Comparison of ENCODE assay signal across 15 cellular contexts in genomic region chr2:8571286-8571791, GRCh38.
A peak's percentile ranks its signal among the peaks of the same experiment; 100 is the strongest.
DNase-seq lines count a peak whose midpoint lies in the region; ATAC-seq and TF ChIP-seq lines count a peak whose summit lies in the region.
"Had no signal": no experiment of that assay in that cellular context is flagged by ENCODE, and none has a peak within 500 bp of the region (broad histone marks: within the 10 kb centered on the region; RNA-seq: fewer than 3 reads in every experiment).

No MANE protein-coding gene starts in this region.

- no peaks in the 10 kb centered on the region for H3K9me3 ChIP-seq in Caco-2
- H3K9me3 ChIP-seq in Karpas-422 (ENCODE audit: low read length): no peaks in the 10 kb centered on the region
- H3K9me3 ChIP-seq in hepatocyte (ENCODE audit: low read depth): no peaks in the 10 kb centered on the region
- H3K9me3 ChIP-seq: left ventricle myocardium inferior, right atrium auricular region had no signal

- TF ChIP-seq CTCF in Caco-2 (IDR thresholded peaks at IDR 0.05; ENCODE audit: insufficient read depth in 1 of 2, low read depth in 1 of 2, low read length in 1 of 2, severe bottlenecking in 1 of 2, unreplicated experiment in 1 of 2) (no peak), hepatocyte (IDR thresholded peaks at IDR 0.05; ENCODE audit: poor library complexity) (no peak)

- no TSS peak for BruUV-seq in Caco-2 (replicated peaks; lab: Mats Ljungman, UMichigan)

- H3K36me3 ChIP-seq in Caco-2 (ENCODE audit: control insufficient read depth, insufficient read depth, low read length) (no peaks in the 10 kb centered on the region), Karpas-422 (ENCODE audit: insufficient read depth, low read length) (no peaks in the 10 kb centered on the region), hepatocyte (replicated peaks; ENCODE audit: insufficient read depth, low read depth) (no peaks in the 10 kb centered on the region)
- H3K36me3 ChIP-seq: left ventricle myocardium inferior, right atrium auricular region had no signal

- H3K27me3 ChIP-seq in Caco-2 (replicated peaks; ENCODE audit: control insufficient read depth, insufficient read depth, low read length) (no peaks in the 10 kb centered on the region), Karpas-422 (ENCODE audit: low read length) (no peaks in the 10 kb centered on the region; the same call in 1 of the 2 replicates), hepatocyte (no peaks in the 10 kb centered on the region)
- H3K27me3 ChIP-seq: right atrium auricular region had no signal

- H4K20me1 ChIP-seq in Karpas-422 (ENCODE audit: insufficient read depth, low read depth, low read length) (no peaks in the 10 kb centered on the region), hepatocyte (ENCODE audit: insufficient read depth, poor library complexity, severe bottlenecking) (no peaks in the 10 kb centered on the region)

- POLR2A ChIA-PET in Caco-2 (lab: Charles Lee): interaction anchor here (3.2 kb wide), 1 partner anchor 110 kb away, joined by 34 read pairs; the partner anchor contains the start of gene ID2

- ATAC-seq in sciatic nerve (no peak), HG02798 (IDR thresholded peaks at IDR 0.05; ENCODE audit: poor library complexity, unreplicated experiment) (no peak)

- H3K36me3 Mint-ChIP-seq in Caco-2 (ENCODE audit: insufficient read depth, unreplicated experiment): no peaks in the 10 kb centered on the region

- peaks cover 43% of the 10 kb centered on the region for H3K4me1 Mint-ChIP-seq in Caco-2 (ENCODE audit: low read depth, unreplicated experiment)

- no peaks in the 10 kb centered on the region for H3K27me3 Mint-ChIP-seq in Caco-2 (ENCODE audit: insufficient read depth, unreplicated experiment)
- H3K27me3 Mint-ChIP-seq: activated CD4-positive, alpha-beta T cell treated with anti-CD3 and anti-CD28 coated beads, Interleukin-2, amount 10 ng/mL, durations not matched to agents 7 days and 5 days had no signal

- H3K9me2 ChIP-seq in Karpas-422 (replicated peaks; ENCODE audit: insufficient read depth, low read length) (no peaks in the 10 kb centered on the region), hepatocyte (replicated peaks; ENCODE audit: insufficient read depth) (no peaks in the 10 kb centered on the region)

- H3K9me3 Mint-ChIP-seq in Caco-2 (ENCODE audit: unreplicated experiment): no peaks in the 10 kb centered on the region
- H3K9me3 Mint-ChIP-seq: activated CD4-positive, alpha-beta T cell treated with anti-CD3 and anti-CD28 coated beads, Interleukin-2, amount 10 ng/mL, durations not matched to agents 7 days and 5 days; activated T-helper 2 cell treated with anti-CD3 and anti-CD28 coated beads, Interferon-gamma antibody, Interleukin-2, Interleukin-4, amounts not matched to agents 10 μg/mL and 5 μg/mL and 100 μg/mL, durations not matched to agents 14 hours and 24 hours and 36 hours had no signal

- H3K4me3 ChIP-seq in Caco-2 (ENCODE audit: low read depth, low read length) (no peak overlapping the region), Karpas-422 (ENCODE audit: low read length) (no peak overlapping the region), hepatocyte (no peak overlapping the region)
- H3K4me3 ChIP-seq: coronary artery, left ventricle myocardium inferior, PC-9, right atrium auricular region had no signal

- WGBS in hepatocyte (ENCODE audit: low lambda C conversion rate, missing lambda C conversion rate): 80% methylated on average over 13 of the region's 13 CpGs

- DNase-seq in Caco-2 (peak in 1 of 2 experiments; percentile 21), Karpas-422 (peak; percentile 81), hepatocyte (ENCODE audit: low spot score) (no peak), sciatic nerve (ENCODE audit: low spot score) (peak; percentile 13), NK-92 (lab: John Stamatoyannopoulos, UW; ENCODE audit: unreplicated experiment) (no peak)
- DNase-seq in activated CD8-positive, alpha-beta memory T cell treated with anti-CD3 and anti-CD28 coated beads, Interleukin-2, amount 50 U/mL, for 48 hours: no peak
- DNase-seq: activated CD4-positive, alpha-beta T cell treated with anti-CD3 and anti-CD28 coated beads, Interleukin-2, amount 10 ng/mL, durations not matched to agents 7 days and 5 days; left ventricle myocardium inferior; PC-9; stimulated activated CD4-positive, alpha-beta T cell treated with anti-CD3 and anti-CD28 coated beads, Interleukin-12 subunit alpha, Interleukin-12 subunit beta, amount 100 ng/mL, for 4 hours; T-helper 1 cell had no signal

- peaks cover 45% of the 10 kb centered on the region for H3K4me1 ChIP-seq in Caco-2
- peaks cover 55% of the 10 kb centered on the region for H3K4me1 ChIP-seq in Karpas-422 (ENCODE audit: low read length)
- H3K4me1 ChIP-seq in hepatocyte (ENCODE audit: insufficient read depth): peaks cover 35% of the 10 kb centered on the region

- H3K27ac Mint-ChIP-seq in Caco-2 (ENCODE audit: unreplicated experiment): peak overlapping the region; percentile 96
- H3K27ac Mint-ChIP-seq: activated CD4-positive, alpha-beta T cell treated with anti-CD3 and anti-CD28 coated beads, Interleukin-2, amount 10 ng/mL, durations not matched to agents 7 days and 5 days; activated T-helper 2 cell treated with anti-CD3 and anti-CD28 coated beads, Interferon-gamma antibody, Interleukin-2, Interleukin-4, amounts not matched to agents 10 μg/mL and 5 μg/mL and 100 μg/mL, durations not matched to agents 14 hours and 24 hours and 36 hours had no signal

- peak overlapping the region; percentile 13 for H3K4me3 Mint-ChIP-seq in Caco-2 (ENCODE audit: unreplicated experiment)
- H3K4me3 Mint-ChIP-seq: activated CD4-positive, alpha-beta T cell treated with anti-CD3 and anti-CD28 coated beads, Interleukin-2, amount 10 ng/mL, durations not matched to agents 7 days and 5 days had no signal

- CTCF ChIA-PET in Caco-2 (lab: Charles Lee): interaction anchor here (1.5 kb wide), 2 partner anchors 32 to 46 kb away, joined by 4 to 5 read pairs; no protein-coding TSS in a partner anchor

- H3K27ac ChIP-seq in Karpas-422 (ENCODE audit: low read length): no peak overlapping the region
- peak overlapping the region; percentile 91 for H3K27ac ChIP-seq in hepatocyte
- H3K27ac ChIP-seq: coronary artery, left ventricle myocardium inferior, PC-9, right atrium auricular region had no signal

- 0 out of 2 replicates have a peak overlapping the region, but pooled peaks have one; percentile 15 for H3K9ac ChIP-seq in Karpas-422 (ENCODE audit: low read length)

- intact Hi-C loops in Caco-2 (cut with micrococcal nuclease; ENCODE audit: unreplicated experiment) (no loop called here), sciatic nerve (cut with DNase I) (no loop called here)

- peak overlapping the region; percentile 41 for H3K4me2 ChIP-seq in Karpas-422 (ENCODE audit: low read depth, low read length, poor library complexity, severe bottlenecking)
- H3K4me2 ChIP-seq in hepatocyte: no peak overlapping the region
- H3K4me2 ChIP-seq: PC-9 had no signal

- H3K79me2 ChIP-seq in Karpas-422 (ENCODE audit: low read length) (no peaks in the 10 kb centered on the region), hepatocyte (no peaks in the 10 kb centered on the region)

- H2AFZ ChIP-seq in Karpas-422 (ENCODE audit: low read length) (no peak overlapping the region), hepatocyte (no peak overlapping the region)
- H2AFZ ChIP-seq: PC-9 had no signal

Comparison
In these comparisons a context has a peak if more than half of its experiments do, and no peak if none do; other contexts are left out.
1. DNase-seq: peak in Karpas-422 (single experiment) and sciatic nerve (single experiment); none in hepatocyte (single experiment), NK-92 (single experiment) and activated CD8-positive, alpha-beta memory T cell treated with anti-CD3 and anti-CD28 coated beads, Interleukin-2, amount 50 U/mL, for 48 hours (single experiment).